Comparison of ENCODE assay signal across 1 cellular context in the genomic region with DNA sequence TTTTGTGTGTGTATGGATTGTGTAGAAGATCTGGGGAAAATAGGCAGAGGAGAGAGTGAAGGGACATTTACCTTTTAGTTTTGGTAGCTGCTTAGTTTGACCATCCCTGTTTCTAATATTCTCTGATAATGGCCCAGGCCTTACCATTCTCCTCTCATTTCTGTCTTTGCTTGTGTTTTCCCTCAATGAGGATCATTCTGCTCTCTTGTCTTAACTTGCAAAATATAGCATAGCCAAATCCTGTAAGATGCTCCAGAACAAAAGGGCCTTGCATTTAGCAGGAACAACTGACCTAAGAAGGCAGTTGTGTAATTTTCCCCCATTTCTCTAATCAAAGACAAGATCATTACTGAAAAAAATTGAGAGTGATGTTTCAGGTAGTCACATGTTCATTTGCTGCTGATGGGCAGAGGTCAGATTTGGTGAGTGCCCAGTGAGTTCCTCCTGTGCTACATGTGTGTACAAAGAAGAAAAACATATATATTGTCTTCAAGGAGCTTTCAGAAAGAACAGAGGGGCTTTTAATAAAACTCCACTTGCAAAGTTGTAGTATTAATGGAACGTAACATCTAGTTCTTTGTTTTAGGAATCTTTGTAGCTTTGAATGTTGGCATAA.
TF ChIP-seq lines count a peak whose summit lies in the region.

No MANE protein-coding gene starts in this region.

TF ChIP-seq in GM23338, 12 proteins besides CTCF, POLR2A, EP300 and RAD21 (continued from another document):
- TF ChIP-seq ZNF462 (CRISPR knock-in tag; IDR thresholded peaks at IDR 0.05) (no peak), EZH2 (IDR thresholded peaks at IDR 0.05; ENCODE audit: low read depth, unreplicated experiment) (no peak), POLR2AphosphoS5 (IDR thresholded peaks at IDR 0.05; ENCODE audit: low read depth) (no peak), STAT1 (IDR thresholded peaks at IDR 0.05; ENCODE audit: unreplicated experiment) (no peak), EZH2phosphoT487 (IDR thresholded peaks at IDR 0.05; ENCODE audit: unreplicated experiment) (no peak), NANOG (IDR thresholded peaks at IDR 0.05; ENCODE audit: borderline replicate concordance) (no peak), ZNF114 (CRISPR knock-in tag; IDR thresholded peaks at IDR 0.05) (no peak), CREB1 (CRISPR knock-in tag; IDR thresholded peaks at IDR 0.05; ENCODE audit: low read depth) (no peak), ETS1 (IDR thresholded peaks at IDR 0.05) (no peak)
TF ChIP-seq in GM23338: peak in this region for 0.
